In the genomic region with DNA sequence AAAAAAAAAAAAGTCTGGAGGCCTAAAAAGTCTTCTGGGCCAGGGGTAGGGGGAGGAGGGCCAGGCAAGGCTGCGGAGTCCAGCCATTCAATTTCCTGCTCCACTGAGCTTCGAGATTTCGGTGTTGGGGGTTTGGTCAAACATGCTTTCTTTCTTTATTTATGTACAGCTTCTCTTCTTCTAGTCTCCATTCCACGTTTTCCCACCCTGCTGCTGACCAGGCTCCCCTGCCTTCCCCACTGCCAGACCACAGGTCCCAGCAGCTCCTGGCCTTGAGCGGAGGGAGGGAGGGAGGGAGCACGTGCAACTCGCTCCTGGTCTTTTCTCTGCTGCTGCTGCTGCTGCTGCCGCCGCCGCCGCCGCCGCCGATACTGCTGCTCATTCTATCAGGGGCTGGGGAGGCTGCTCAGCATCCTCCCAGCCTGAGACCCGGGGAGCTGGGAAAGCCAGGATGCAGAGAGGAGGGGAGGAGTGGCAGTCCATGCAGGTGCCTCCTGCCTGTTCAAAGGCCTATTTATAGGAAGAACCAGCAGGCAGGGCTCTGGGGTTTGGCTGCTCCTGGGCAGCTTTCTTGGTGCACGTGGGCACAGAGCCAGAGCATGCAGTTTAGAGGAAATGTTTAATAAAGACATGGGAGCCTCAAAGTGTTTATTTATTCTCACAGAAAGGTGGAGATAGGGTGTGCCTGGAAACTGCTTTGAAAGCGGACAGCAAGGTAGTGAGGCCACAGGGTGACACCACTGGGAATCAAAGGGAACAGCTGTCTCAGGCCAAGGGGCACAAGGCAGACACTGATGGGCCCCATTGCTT, we compare ENCODE assay signal across 1 cellular context.
TF ChIP-seq lines count a peak whose summit lies in the region.

No MANE protein-coding gene starts in this region.

TF ChIP-seq in HepG2, 621 proteins besides CTCF, POLR2A, EP300 and RAD21 (continued from another document and continues in another):
- TF ChIP-seq, protein P1, sequence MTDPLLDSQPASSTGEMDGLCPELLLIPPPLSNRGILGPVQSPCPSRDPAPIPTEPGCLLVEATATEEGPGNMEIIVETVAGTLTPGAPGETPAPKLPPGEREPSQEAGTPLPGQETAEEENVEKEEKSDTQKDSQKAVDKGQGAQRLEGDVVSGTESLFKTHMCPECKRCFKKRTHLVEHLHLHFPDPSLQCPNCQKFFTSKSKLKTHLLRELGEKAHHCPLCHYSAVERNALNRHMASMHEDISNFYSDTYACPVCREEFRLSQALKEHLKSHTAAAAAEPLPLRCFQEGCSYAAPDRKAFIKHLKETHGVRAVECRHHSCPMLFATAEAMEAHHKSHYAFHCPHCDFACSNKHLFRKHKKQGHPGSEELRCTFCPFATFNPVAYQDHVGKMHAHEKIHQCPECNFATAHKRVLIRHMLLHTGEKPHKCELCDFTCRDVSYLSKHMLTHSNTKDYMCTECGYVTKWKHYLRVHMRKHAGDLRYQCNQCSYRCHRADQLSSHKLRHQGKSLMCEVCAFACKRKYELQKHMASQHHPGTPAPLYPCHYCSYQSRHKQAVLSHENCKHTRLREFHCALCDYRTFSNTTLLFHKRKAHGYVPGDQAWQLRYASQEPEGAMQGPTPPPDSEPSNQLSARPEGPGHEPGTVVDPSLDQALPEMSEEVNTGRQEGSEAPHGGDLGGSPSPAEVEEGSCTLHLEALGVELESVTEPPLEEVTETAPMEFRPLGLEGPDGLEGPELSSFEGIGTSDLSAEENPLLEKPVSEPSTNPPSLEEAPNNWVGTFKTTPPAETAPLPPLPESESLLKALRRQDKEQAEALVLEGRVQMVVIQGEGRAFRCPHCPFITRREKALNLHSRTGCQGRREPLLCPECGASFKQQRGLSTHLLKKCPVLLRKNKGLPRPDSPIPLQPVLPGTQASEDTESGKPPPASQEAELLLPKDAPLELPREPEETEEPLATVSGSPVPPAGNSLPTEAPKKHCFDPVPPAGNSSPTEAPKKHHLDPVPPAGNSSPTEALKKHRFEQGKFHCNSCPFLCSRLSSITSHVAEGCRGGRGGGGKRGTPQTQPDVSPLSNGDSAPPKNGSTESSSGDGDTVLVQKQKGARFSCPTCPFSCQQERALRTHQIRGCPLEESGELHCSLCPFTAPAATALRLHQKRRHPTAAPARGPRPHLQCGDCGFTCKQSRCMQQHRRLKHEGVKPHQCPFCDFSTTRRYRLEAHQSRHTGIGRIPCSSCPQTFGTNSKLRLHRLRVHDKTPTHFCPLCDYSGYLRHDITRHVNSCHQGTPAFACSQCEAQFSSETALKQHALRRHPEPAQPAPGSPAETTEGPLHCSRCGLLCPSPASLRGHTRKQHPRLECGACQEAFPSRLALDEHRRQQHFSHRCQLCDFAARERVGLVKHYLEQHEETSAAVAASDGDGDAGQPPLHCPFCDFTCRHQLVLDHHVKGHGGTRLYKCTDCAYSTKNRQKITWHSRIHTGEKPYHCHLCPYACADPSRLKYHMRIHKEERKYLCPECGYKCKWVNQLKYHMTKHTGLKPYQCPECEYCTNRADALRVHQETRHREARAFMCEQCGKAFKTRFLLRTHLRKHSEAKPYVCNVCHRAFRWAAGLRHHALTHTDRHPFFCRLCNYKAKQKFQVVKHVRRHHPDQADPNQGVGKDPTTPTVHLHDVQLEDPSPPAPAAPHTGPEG (CRISPR knock-in tag; IDR thresholded peaks at IDR 0.05), result no peak
- no peak for TF ChIP-seq TOPORS (CRISPR knock-in tag; IDR thresholded peaks at IDR 0.05)
- TF ChIP-seq ZNF574 (CRISPR knock-in tag; IDR thresholded peaks at IDR 0.05), result peak; percentile 57; the same call in 1 of the 2 replicates
- TF ChIP-seq, protein P2, sequence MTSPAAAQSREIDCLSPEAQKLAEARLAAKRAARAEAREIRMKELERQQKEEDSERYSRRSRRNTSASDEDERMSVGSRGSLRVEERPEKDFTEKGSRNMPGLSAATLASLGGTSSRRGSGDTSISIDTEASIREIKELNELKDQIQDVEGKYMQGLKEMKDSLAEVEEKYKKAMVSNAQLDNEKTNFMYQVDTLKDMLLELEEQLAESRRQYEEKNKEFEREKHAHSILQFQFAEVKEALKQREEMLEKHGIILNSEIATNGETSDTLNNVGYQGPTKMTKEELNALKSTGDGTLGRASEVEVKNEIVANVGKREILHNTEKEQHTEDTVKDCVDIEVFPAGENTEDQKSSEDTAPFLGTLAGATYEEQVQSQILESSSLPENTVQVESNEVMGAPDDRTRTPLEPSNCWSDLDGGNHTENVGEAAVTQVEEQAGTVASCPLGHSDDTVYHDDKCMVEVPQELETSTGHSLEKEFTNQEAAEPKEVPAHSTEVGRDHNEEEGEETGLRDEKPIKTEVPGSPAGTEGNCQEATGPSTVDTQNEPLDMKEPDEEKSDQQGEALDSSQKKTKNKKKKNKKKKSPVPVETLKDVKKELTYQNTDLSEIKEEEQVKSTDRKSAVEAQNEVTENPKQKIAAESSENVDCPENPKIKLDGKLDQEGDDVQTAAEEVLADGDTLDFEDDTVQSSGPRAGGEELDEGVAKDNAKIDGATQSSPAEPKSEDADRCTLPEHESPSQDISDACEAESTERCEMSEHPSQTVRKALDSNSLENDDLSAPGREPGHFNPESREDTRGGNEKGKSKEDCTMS (CRISPR knock-in tag; conservative IDR thresholded peaks at IDR 0.05), result no peak
- TF ChIP-seq TEAD2 (CRISPR knock-in tag; IDR thresholded peaks at IDR 0.05), result no peak
- no peak for TF ChIP-seq ZNF577 (CRISPR knock-in tag; IDR thresholded peaks at IDR 0.05; ENCODE audit: borderline replicate concordance, low read depth)
- TF ChIP-seq ZNF557 (CRISPR knock-in tag; IDR thresholded peaks at IDR 0.05), result 0 out of 2 replicates have a peak, but pooled peaks have one; percentile 24
- no peak for TF ChIP-seq ZNF496 (CRISPR knock-in tag; IDR thresholded peaks at IDR 0.05; ENCODE audit: insufficient replicate concordance)
- no peak for TF ChIP-seq IKZF4 (CRISPR knock-in tag; IDR thresholded peaks at IDR 0.05; ENCODE audit: borderline replicate concordance, low read depth, not compliant biosample characterization)
- TF ChIP-seq TCF7L2 (IDR thresholded peaks at IDR 0.05; ENCODE audit: low read depth, low read length), result no peak
- TF ChIP-seq MXI1 (IDR thresholded peaks at IDR 0.05; ENCODE audit: borderline replicate concordance, low read depth, low read length), result 0 out of 3 replicates have a peak, but pooled peaks have one; percentile 26
- TF ChIP-seq GTF2F1 (IDR thresholded peaks at IDR 0.05; ENCODE audit: low read length), result no peak
- TF ChIP-seq ZNF282 (IDR thresholded peaks at IDR 0.05; ENCODE audit: partially characterized antibody), result no peak
- TF ChIP-seq, protein P3, sequence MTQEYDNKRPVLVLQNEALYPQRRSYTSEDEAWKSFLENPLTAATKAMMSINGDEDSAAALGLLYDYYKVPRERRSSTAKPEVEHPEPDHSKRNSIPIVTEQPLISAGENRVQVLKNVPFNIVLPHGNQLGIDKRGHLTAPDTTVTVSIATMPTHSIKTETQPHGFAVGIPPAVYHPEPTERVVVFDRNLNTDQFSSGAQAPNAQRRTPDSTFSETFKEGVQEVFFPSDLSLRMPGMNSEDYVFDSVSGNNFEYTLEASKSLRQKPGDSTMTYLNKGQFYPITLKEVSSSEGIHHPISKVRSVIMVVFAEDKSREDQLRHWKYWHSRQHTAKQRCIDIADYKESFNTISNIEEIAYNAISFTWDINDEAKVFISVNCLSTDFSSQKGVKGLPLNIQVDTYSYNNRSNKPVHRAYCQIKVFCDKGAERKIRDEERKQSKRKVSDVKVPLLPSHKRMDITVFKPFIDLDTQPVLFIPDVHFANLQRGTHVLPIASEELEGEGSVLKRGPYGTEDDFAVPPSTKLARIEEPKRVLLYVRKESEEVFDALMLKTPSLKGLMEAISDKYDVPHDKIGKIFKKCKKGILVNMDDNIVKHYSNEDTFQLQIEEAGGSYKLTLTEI (CRISPR knock-in tag; conservative IDR thresholded peaks at IDR 0.05), result no peak
- TF ChIP-seq RELA (CRISPR knock-in tag; IDR thresholded peaks at IDR 0.05), result peak; percentile 66; the same call in 1 of the 2 replicates
- TF ChIP-seq ARHGAP35 (CRISPR knock-in tag; IDR thresholded peaks at IDR 0.05; ENCODE audit: borderline replicate concordance), result no peak
- TF ChIP-seq RXRB (CRISPR knock-in tag; IDR thresholded peaks at IDR 0.05; ENCODE audit: borderline replicate concordance), result peak; percentile 28; the same call in 1 of the 2 replicates
- TF ChIP-seq ZNF720 (CRISPR knock-in tag; IDR thresholded peaks at IDR 0.05), result no peak
- 0 out of 2 replicates have a peak, but pooled peaks have one; percentile 56 for TF ChIP-seq RFXAP (CRISPR knock-in tag; IDR thresholded peaks at IDR 0.05; ENCODE audit: borderline replicate concordance)
- no peak for TF ChIP-seq ZBTB38 (CRISPR knock-in tag; IDR thresholded peaks at IDR 0.05)
- peak; percentile 86; the same call in 1 of the 2 replicates for TF ChIP-seq ZNF580 (CRISPR knock-in tag; IDR thresholded peaks at IDR 0.05; ENCODE audit: borderline replicate concordance, low read depth)
- TF ChIP-seq MED1 (CRISPR knock-in tag; IDR thresholded peaks at IDR 0.05), result peak; percentile 57
- TF ChIP-seq EED (CRISPR knock-in tag; IDR thresholded peaks at IDR 0.05), result no peak
- TF ChIP-seq ZNF552 (CRISPR knock-in tag; IDR thresholded peaks at IDR 0.05; ENCODE audit: borderline replicate concordance), result 0 out of 2 replicates have a peak, but pooled peaks have one; percentile 60
- TF ChIP-seq ZSCAN30 (CRISPR knock-in tag; IDR thresholded peaks at IDR 0.05), result no peak
- TF ChIP-seq, protein P4, sequence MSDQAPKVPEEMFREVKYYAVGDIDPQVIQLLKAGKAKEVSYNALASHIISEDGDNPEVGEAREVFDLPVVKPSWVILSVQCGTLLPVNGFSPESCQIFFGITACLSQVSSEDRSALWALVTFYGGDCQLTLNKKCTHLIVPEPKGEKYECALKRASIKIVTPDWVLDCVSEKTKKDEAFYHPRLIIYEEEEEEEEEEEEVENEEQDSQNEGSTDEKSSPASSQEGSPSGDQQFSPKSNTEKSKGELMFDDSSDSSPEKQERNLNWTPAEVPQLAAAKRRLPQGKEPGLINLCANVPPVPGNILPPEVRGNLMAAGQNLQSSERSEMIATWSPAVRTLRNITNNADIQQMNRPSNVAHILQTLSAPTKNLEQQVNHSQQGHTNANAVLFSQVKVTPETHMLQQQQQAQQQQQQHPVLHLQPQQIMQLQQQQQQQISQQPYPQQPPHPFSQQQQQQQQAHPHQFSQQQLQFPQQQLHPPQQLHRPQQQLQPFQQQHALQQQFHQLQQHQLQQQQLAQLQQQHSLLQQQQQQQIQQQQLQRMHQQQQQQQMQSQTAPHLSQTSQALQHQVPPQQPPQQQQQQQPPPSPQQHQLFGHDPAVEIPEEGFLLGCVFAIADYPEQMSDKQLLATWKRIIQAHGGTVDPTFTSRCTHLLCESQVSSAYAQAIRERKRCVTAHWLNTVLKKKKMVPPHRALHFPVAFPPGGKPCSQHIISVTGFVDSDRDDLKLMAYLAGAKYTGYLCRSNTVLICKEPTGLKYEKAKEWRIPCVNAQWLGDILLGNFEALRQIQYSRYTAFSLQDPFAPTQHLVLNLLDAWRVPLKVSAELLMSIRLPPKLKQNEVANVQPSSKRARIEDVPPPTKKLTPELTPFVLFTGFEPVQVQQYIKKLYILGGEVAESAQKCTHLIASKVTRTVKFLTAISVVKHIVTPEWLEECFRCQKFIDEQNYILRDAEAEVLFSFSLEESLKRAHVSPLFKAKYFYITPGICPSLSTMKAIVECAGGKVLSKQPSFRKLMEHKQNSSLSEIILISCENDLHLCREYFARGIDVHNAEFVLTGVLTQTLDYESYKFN (CRISPR knock-in tag; conservative IDR thresholded peaks at IDR 0.05), result peak; percentile 39; the same call in 1 of the 2 replicates
- TF ChIP-seq, protein P5, sequence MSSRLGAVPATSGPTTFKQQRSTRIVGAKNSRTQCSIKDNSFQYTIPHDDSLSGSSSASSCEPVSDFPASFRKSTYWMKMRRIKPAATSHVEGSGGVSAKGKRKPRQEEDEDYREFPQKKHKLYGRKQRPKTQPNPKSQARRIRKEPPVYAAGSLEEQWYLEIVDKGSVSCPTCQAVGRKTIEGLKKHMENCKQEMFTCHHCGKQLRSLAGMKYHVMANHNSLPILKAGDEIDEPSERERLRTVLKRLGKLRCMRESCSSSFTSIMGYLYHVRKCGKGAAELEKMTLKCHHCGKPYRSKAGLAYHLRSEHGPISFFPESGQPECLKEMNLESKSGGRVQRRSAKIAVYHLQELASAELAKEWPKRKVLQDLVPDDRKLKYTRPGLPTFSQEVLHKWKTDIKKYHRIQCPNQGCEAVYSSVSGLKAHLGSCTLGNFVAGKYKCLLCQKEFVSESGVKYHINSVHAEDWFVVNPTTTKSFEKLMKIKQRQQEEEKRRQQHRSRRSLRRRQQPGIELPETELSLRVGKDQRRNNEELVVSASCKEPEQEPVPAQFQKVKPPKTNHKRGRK (CRISPR knock-in tag; IDR thresholded peaks at IDR 0.05), result no peak
- no peak for TF ChIP-seq POLR2AphosphoS2 (IDR thresholded peaks at IDR 0.05; ENCODE audit: low read depth, low read length)
- TF ChIP-seq RBFOX2 (IDR thresholded peaks at IDR 0.05; ENCODE audit: low read depth, low read length), result 0 out of 2 replicates have a peak, but pooled peaks have one; percentile 35
- TF ChIP-seq NFE2L1 (CRISPR knock-in tag; IDR thresholded peaks at IDR 0.05; ENCODE audit: borderline replicate concordance), result no peak
- TF ChIP-seq PAX8 (CRISPR knock-in tag; IDR thresholded peaks at IDR 0.05; ENCODE audit: borderline replicate concordance), result no peak
- no peak for TF ChIP-seq ZKSCAN5 (CRISPR knock-in tag; IDR thresholded peaks at IDR 0.05)
- TF ChIP-seq RBAK (CRISPR knock-in tag; IDR thresholded peaks at IDR 0.05), result no peak
- TF ChIP-seq NFYB (CRISPR knock-in tag; IDR thresholded peaks at IDR 0.05), result no peak
- no peak for TF ChIP-seq ZNF607 (CRISPR knock-in tag; IDR thresholded peaks at IDR 0.05; ENCODE audit: borderline replicate concordance)
